Comparison of ENCODE assay signal across 16 cellular contexts in genomic region chr4:78689224-78689623, GRCh38.
"Had no signal": no experiment of that assay in that cellular context is flagged by ENCODE, and none has a peak within 500 bp of the region (broad histone marks: within the 10 kb centered on the region; RNA-seq: fewer than 3 reads in every experiment).

No MANE protein-coding gene starts in this region.

- H3K9ac ChIP-seq: parathyroid adenoma had no signal

- DNase-seq: activated B cell treated with CpG ODN at 0.5 μM for 24 hours; activated CD4-positive, alpha-beta T cell treated with anti-CD3 and anti-CD28 coated beads, Interleukin-2, amount 10 ng/mL, durations not matched to agents 24 days and 14 days; activated CD8-positive, alpha-beta memory T cell treated with anti-CD3 and anti-CD28 coated beads, Interleukin-2, amount 50 U/mL, for 4 hours; activated CD8-positive, alpha-beta T cell treated with anti-CD3 and anti-CD28 coated beads, Interleukin-2, amount 10 ng/mL, durations not matched to agents 7 days and 5 days; activated gamma-delta T cell; activated T-cell treated with anti-CD3 and anti-CD28 coated beads, Interleukin-2, amount 50 U/mL, for 72 hours; amygdala; hippocampal formation; left ventricle myocardium inferior; naive thymus-derived CD8-positive, alpha-beta T cell; T-helper 17 cell had no signal

- FAIRE-seq: endometrium, urothelium cell line had no signal

- H3K79me2 ChIP-seq: parathyroid adenoma had no signal

- ATAC-seq: activated CD8-positive, alpha-beta T cell treated with anti-CD3 and anti-CD28 coated beads, Interleukin-2, amount 10 ng/mL, durations not matched to agents 7 days and 5 days; activated naive CD4-positive, alpha-beta T cell treated with anti-CD3 and anti-CD28 coated beads, Interleukin-2, amount 50 U/mL, for 72 hours; activated T-cell treated with anti-CD3 and anti-CD28 coated beads, Interleukin-2, amount 50 U/mL, for 72 hours; naive thymus-derived CD8-positive, alpha-beta T cell; stimulated activated memory B cell treated with anti-CD40 and anti-IgM and Interleukin-4, amounts not matched to agents 10 μg/mL and 1 μg/mL and 100 μg/mL, for 72 hours; T-helper 17 cell had no signal

- H3K4me3 ChIP-seq: left ventricle myocardium inferior had no signal

- H3K9me3 ChIP-seq: left ventricle myocardium inferior had no signal

- H2AFZ ChIP-seq: parathyroid adenoma had no signal

- H3K27ac ChIP-seq: left ventricle myocardium inferior, parathyroid adenoma had no signal

- H3K36me3 ChIP-seq: left ventricle myocardium inferior had no signal

- H3K4me1 ChIP-seq: parathyroid adenoma had no signal
